In genomic region chr21:40120944-40121575, GRCh38 we compare ENCODE assay signal across 8 cellular contexts.
DNase-seq lines count a peak whose midpoint lies in the region; ATAC-seq and TF ChIP-seq lines count a peak whose summit lies in the region.

No MANE protein-coding gene starts in this region.

- in situ Hi-C loops in astrocyte of the spinal cord (cut with HindIII; ENCODE audit: low sequenced_read_pairs) = no loop called here

- H3K4me3 ChIP-seq in astrocyte of the spinal cord (ENCODE audit: low read depth, low read length) (no peak overlapping the region), mucosa of descending colon (no peak overlapping the region)

- TF ChIP-seq CTCF in astrocyte of the spinal cord (IDR thresholded peaks at IDR 0.05; ENCODE audit: low read depth, low read length) (peak; percentile 86), mucosa of descending colon (IDR thresholded peaks at IDR 0.05) (peak; percentile 31)

- intact Hi-C loops in mucosa of descending colon (cut with DNase I, micrococcal nuclease) = loop anchor here in 1 of 2 donors (5.0 to 10.0 kb wide), 2 partner anchors 254 to 336 kb away; partner anchors contain the start of gene PCP4

- no peaks in the 10 kb centered on the region for H3K9me3 ChIP-seq in mucosa of descending colon

- DNase-seq in DMS153 treated with DMSO at 0.1 percent for 48 hours (lab: John Stamatoyannopoulos, UW; ENCODE audit: unreplicated experiment) (peak; percentile 77), NAMALWA (ENCODE audit: low spot score) (peak; percentile 43), astrocyte of the spinal cord (ENCODE audit: low read depth, low spot score) (peak; percentile 33), mucosa of descending colon (no peak), SK-N-DZ (ENCODE audit: low spot score) (no peak)

- no peaks in the 10 kb centered on the region for H3K4me1 ChIP-seq in mucosa of descending colon (ENCODE audit: low read depth)

- H3K36me3 ChIP-seq in mucosa of descending colon (ENCODE audit: low read depth) = no peaks in the 10 kb centered on the region

- ATAC-seq in mucosa of descending colon (no peak), HG03378 (IDR thresholded peaks at IDR 0.05; ENCODE audit: unreplicated experiment) (no peak), GM21786 (IDR thresholded peaks at IDR 0.05; ENCODE audit: unreplicated experiment) (no peak), GM21528 (IDR thresholded peaks at IDR 0.05; ENCODE audit: low FRiP score, unreplicated experiment) (no peak)

Comparison
In these comparisons a context has a peak if more than half of its experiments do, and no peak if none do; other contexts are left out.
1. DNase-seq: peak in DMS153 treated with DMSO at 0.1 percent for 48 hours (single experiment), NAMALWA (single experiment) and astrocyte of the spinal cord (single experiment); none in mucosa of descending colon (0 of 3) and SK-N-DZ (single experiment).